In genomic region chr6:41097467-41098090, GRCh38 we compare ENCODE assay signal across 12 cellular contexts. TPM values are rescaled to one million over a fixed set of nuclear protein-coding genes. Genes with fewer than 3 reads are reported as not detected.
A peak's percentile ranks its signal among the peaks of the same experiment; 100 is the strongest.
DNase-seq lines count a peak whose midpoint lies in the region; ATAC-seq and TF ChIP-seq lines count a peak whose summit lies in the region.
"Had no signal": no experiment of that assay in that cellular context is flagged by ENCODE, and none has a peak within 500 bp of the region (broad histone marks: within the 10 kb centered on the region; RNA-seq: fewer than 3 reads in every experiment).

No MANE protein-coding gene starts in this region.

- H2AK5ac ChIP-seq in neuronal stem cell (ENCODE audit: low read depth, low read length) = no peak overlapping the region

- DNase-seq in COLO829 (ENCODE audit: low spot score) (peak; percentile 85), SK-N-SH (no peak), epithelial cell of prostate (ENCODE audit: low read depth, low spot score) (no peak), neuronal stem cell (ENCODE audit: low spot score) (no peak), HAP-1 (ENCODE audit: low spot score in 2 of 2) (no peak), gastrocnemius medialis (no peak), SHP77 (lab: John Stamatoyannopoulos, UW) (no peak), H4 (ENCODE audit: low spot score) (no peak)
- DNase-seq: effector memory CD4-positive, alpha-beta T cell; stomach had no signal

- H3K36me3 ChIP-seq in SK-N-SH (replicated peaks in 1 of 2; ENCODE audit: control insufficient read depth in 1 of 2, insufficient read depth in 2 of 2, low read length in 1 of 2) = peaks cover 81 to 88% of the 10 kb centered on the region in 2 experiments
- peaks cover 41 to 87% of the 10 kb centered on the region in 2 donors for H3K36me3 ChIP-seq in neuronal stem cell (replicated peaks in 1 of 2; ENCODE audit: control insufficient read depth in 2 of 2, insufficient read depth in 2 of 2, low read length in 2 of 2)
- H3K36me3 ChIP-seq in HAP-1 (replicated peaks) = peaks cover 68% of the 10 kb centered on the region
- H3K36me3 ChIP-seq in gastrocnemius medialis = peaks cover 0 to 84% of the 10 kb centered on the region in 2 donors

- no peak overlapping the region for H2BK15ac ChIP-seq in neuronal stem cell (ENCODE audit: low read length)

- H2AFZ ChIP-seq in SK-N-SH (ENCODE audit: low read depth) (no peak overlapping the region), neuronal stem cell (ENCODE audit: low read length) (no peak overlapping the region)

- H3K9me3 ChIP-seq in SK-N-SH (no peaks in the 10 kb centered on the region), neuronal stem cell (replicated peaks in 1 of 2; ENCODE audit: control insufficient read depth in 2 of 2, insufficient read depth in 1 of 2, low read depth in 1 of 2, low read length in 2 of 2) (no peaks in the 10 kb centered on the region), HAP-1 (no peaks in the 10 kb centered on the region), gastrocnemius medialis (no peaks in the 10 kb centered on the region)
- H3K9me3 ChIP-seq: prostate gland, stomach had no signal

- no peaks in the 10 kb centered on the region for H3K9me2 ChIP-seq in SK-N-SH

- H3K4ac ChIP-seq in neuronal stem cell (ENCODE audit: low read length) = no peak overlapping the region

- H3K4me1 ChIP-seq in SK-N-SH (ENCODE audit: control insufficient read depth in 1 of 2, insufficient read depth in 2 of 2, low read depth in 1 of 2, low read length in 1 of 2) = peaks cover 11 to 20% of the 10 kb centered on the region in 2 experiments
- no peaks in the 10 kb centered on the region for H3K4me1 ChIP-seq in neuronal stem cell (ENCODE audit: control insufficient read depth in 2 of 2, insufficient read depth in 1 of 2, low read depth in 1 of 2, low read length in 2 of 2)
- no peaks in the 10 kb centered on the region for H3K4me1 ChIP-seq in HAP-1
- peaks cover 11 to 20% of the 10 kb centered on the region in 2 donors for H3K4me1 ChIP-seq in gastrocnemius medialis
- H3K4me1 ChIP-seq: prostate gland, stomach had no signal

- no peaks in the 10 kb centered on the region for H3K79me1 ChIP-seq in neuronal stem cell (ENCODE audit: low read depth, low read length)

- no peak for ATAC-seq in gastrocnemius medialis

- TF ChIP-seq CTCF in SK-N-SH (IDR thresholded peaks at IDR 0.05) (0 out of 2 replicates have a peak, but pooled peaks have one; percentile 10), gastrocnemius medialis (IDR thresholded peaks at IDR 0.05 in 4 of 5, conservative IDR thresholded peaks at IDR 0.05 in 1 of 5) (no peak)

- no peak overlapping the region for H2BK120ac ChIP-seq in neuronal stem cell (ENCODE audit: low read depth, low read length)

- TF ChIP-seq EP300 in SK-N-SH (IDR thresholded peaks at IDR 0.05; ENCODE audit: borderline replicate concordance in 1 of 2, low read depth in 1 of 2, low read length in 1 of 2) = peak in 1 of 2 experiments; percentile 39; a peak in 1 of 4 replicates

- H3K14ac ChIP-seq in neuronal stem cell (ENCODE audit: low read length) = no peak overlapping the region

- no peak overlapping the region for H2BK5ac ChIP-seq in neuronal stem cell (ENCODE audit: low read length)

- intact Hi-C loops in gastrocnemius medialis (cut with DNase I; ENCODE audit: low total_unique reads) = no loop called here

- CTCF ChIA-PET in SK-N-SH (lab: Yijun Ruan, JAX) = no interaction called here

- no peak overlapping the region for H3K23ac ChIP-seq in neuronal stem cell (ENCODE audit: low read depth, low read length, poor library complexity)

- no peak for TF ChIP-seq RAD21 in SK-N-SH (IDR thresholded peaks at IDR 0.05; ENCODE audit: low read length)

- 0 out of 2 replicates have a peak, but pooled peaks cover 3% of the 10 kb centered on the region for H4K20me1 ChIP-seq in SK-N-SH (ENCODE audit: insufficient read depth)

- no peak overlapping the region for H3K18ac ChIP-seq in neuronal stem cell (ENCODE audit: low read length)

- POLR2A ChIA-PET in SK-N-SH (lab: Yijun Ruan, JAX) = no interaction called here

- no peak overlapping the region for H3K9ac ChIP-seq in SK-N-SH
- H3K9ac ChIP-seq in neuronal stem cell (ENCODE audit: low read depth, low read length, poor library complexity) = peak overlapping the region; percentile 7

- H2BK12ac ChIP-seq in neuronal stem cell (ENCODE audit: low read length) = no peak overlapping the region

- H4K91ac ChIP-seq in neuronal stem cell (ENCODE audit: low read depth, low read length, poor library complexity) = no peak overlapping the region

- no peak for TF ChIP-seq POLR2A in gastrocnemius medialis (IDR thresholded peaks at IDR 0.05)

- in situ Hi-C loops in HAP-1 (cut with MboI; ENCODE audit: low sequenced_read_pairs) = no loop called here
- in situ Hi-C loops in gastrocnemius medialis (cut with MboI; ENCODE audit: low sequenced_read_pairs in 4 of 4) = no loop called here

- 52% methylated on average over 5 of the region's 5 CpGs for WGBS in SK-N-SH (ENCODE audit: low lambda C conversion rate)
- no CpG with 5 or more reads among the region's 5 CpGs for WGBS in neuronal stem cell (ENCODE audit: extremely low coverage in 2 of 2, insufficient read length in 2 of 2, insufficient replicate concordance in 1 of 2), 2 donors

- H3K27me3 ChIP-seq in SK-N-SH (ENCODE audit: insufficient read depth) (no peaks in the 10 kb centered on the region), neuronal stem cell (ENCODE audit: control insufficient read depth in 3 of 3, insufficient read depth in 3 of 3, low read depth in 1 of 3, low read length in 3 of 3) (no peaks in the 10 kb centered on the region), HAP-1 (ENCODE audit: low read depth) (no peaks in the 10 kb centered on the region), gastrocnemius medialis (no peaks in the 10 kb centered on the region)
- H3K27me3 ChIP-seq: stomach had no signal

- peak overlapping the region; percentile 62 to 66 for H3K27ac ChIP-seq in SK-N-SH (ENCODE audit: low read depth in 2 of 2, low read length in 1 of 2)
- peak overlapping the region; percentile 26 for H3K27ac ChIP-seq in epithelial cell of prostate
- H3K27ac ChIP-seq in neuronal stem cell (replicated peaks; ENCODE audit: low read length) = no peak overlapping the region
- peak overlapping the region in 2 of 4 donors; percentile 14 to 51 for H3K27ac ChIP-seq in gastrocnemius medialis
- H3K27ac ChIP-seq: prostate gland, stomach had no signal

- H4K8ac ChIP-seq in neuronal stem cell (ENCODE audit: low read depth, low read length) = peak overlapping the region; percentile 31

- H3K79me2 ChIP-seq in SK-N-SH (ENCODE audit: insufficient read depth) = no peaks in the 10 kb centered on the region

- H3K4me3 ChIP-seq in SK-N-SH (ENCODE audit: low read depth in 2 of 2, low read length in 1 of 2) (no peak overlapping the region), neuronal stem cell (ENCODE audit: low read length in 2 of 2) (no peak overlapping the region), HAP-1 (no peak overlapping the region), gastrocnemius medialis (no peak overlapping the region)
- H3K4me3 ChIP-seq: prostate gland, stomach had no signal

- peaks cover 16% of the 10 kb centered on the region for H3F3A ChIP-seq in SK-N-SH (replicated peaks; ENCODE audit: insufficient read depth)

- H3K4me2 ChIP-seq in SK-N-SH (peak overlapping the region; percentile 33), neuronal stem cell (ENCODE audit: insufficient read depth, low read length, poor library complexity, severe bottlenecking) (no peak overlapping the region)

TF ChIP-seq in SK-N-SH, 30 proteins besides CTCF, POLR2A, EP300 and RAD21 (continues in another document):
- TF ChIP-seq MXI1 (IDR thresholded peaks at IDR 0.05; ENCODE audit: low read depth, low read length) (no peak), CHD2 (IDR thresholded peaks at IDR 0.05; ENCODE audit: low read length, partially characterized antibody) (no peak), JUND (IDR thresholded peaks at IDR 0.05) (peak; percentile 37), POLR2AphosphoS5 (IDR thresholded peaks at IDR 0.05; ENCODE audit: low read depth, low read length) (peak; percentile 17; the same call in 1 of the 2 replicates), GATA2 (CRISPR knock-in tag; IDR thresholded peaks at IDR 0.05) (no peak), YY1 (IDR thresholded peaks at IDR 0.05; ENCODE audit: low read depth) (no peak), NRF1 (IDR thresholded peaks at IDR 0.05; ENCODE audit: low read depth, low read length) (no peak)

RNA-seq across cellular contexts. Expression of gene NFYA, which starts 24.8 kb away (rescaled TPM):
- polyA plus RNA-seq in SK-N-SH (2012; rRNA removed) = 6.8 and 9.7 TPM in 2 replicates
- polyA plus RNA-seq in SK-N-SH (2012; cell fraction: cytosol; rRNA removed) = 6.8 and 8.1 TPM in 2 replicates
- polyA plus RNA-seq in SK-N-SH (2012; cell fraction: nucleus; rRNA removed) = 10.5 and 17.2 TPM in 2 replicates
- polyA plus RNA-seq in neuronal stem cell (2013, experiment 1 of 2) = 25.3 TPM
- polyA plus RNA-seq in neuronal stem cell (2013, experiment 2 of 2) = 25.5 TPM
- total RNA-seq in gastrocnemius medialis = 10 to 100 TPM in 2 of 4 donors, 1 to 10 TPM in 2; 7.2 to 11.6 (median 9.7) TPM
- total RNA-seq in H4 (2014; rRNA removed; shearing (Covaris generic)) = 14.0 and 21.6 TPM in 2 replicates

RNA-seq across cellular contexts. Expression of gene OARD1, which starts 25.4 kb away (rescaled TPM):
- polyA plus RNA-seq in SK-N-SH (2012; rRNA removed) = 5.6 and 6.4 TPM in 2 replicates
- 9.3 and 15.7 TPM in 2 replicates for polyA plus RNA-seq in SK-N-SH (2012; cell fraction: cytosol; rRNA removed)
- polyA plus RNA-seq in SK-N-SH (2012; cell fraction: nucleus; rRNA removed) = 2.2 and 4.7 TPM in 2 replicates
- 55.2 TPM for polyA plus RNA-seq in neuronal stem cell (2013, experiment 1 of 2)
- 58.3 TPM for polyA plus RNA-seq in neuronal stem cell (2013, experiment 2 of 2)
- 10 to 100 TPM; 14.3 to 20.2 (median 15.1) TPM for total RNA-seq in gastrocnemius medialis
- 18.9 and 24.6 TPM in 2 replicates for total RNA-seq in H4 (2014; rRNA removed; shearing (Covaris generic))

RNA-seq across cellular contexts. Expression of gene APOBEC2, which starts 44.6 kb away (rescaled TPM):
- not detected in 2 replicates for polyA plus RNA-seq in SK-N-SH (2012; rRNA removed)
- polyA plus RNA-seq in SK-N-SH (2012; cell fraction: cytosol; rRNA removed) = not detected in 2 replicates
- not detected in 2 replicates for polyA plus RNA-seq in SK-N-SH (2012; cell fraction: nucleus; rRNA removed)
- polyA plus RNA-seq in neuronal stem cell (2013, experiment 1 of 2) = not detected
- polyA plus RNA-seq in neuronal stem cell (2013, experiment 2 of 2) = not detected
- total RNA-seq in gastrocnemius medialis = 100 to 1,000 TPM in 2 of 4 donors, 10 to 100 TPM in 2; 93.9 to 315 (median 106) TPM
- not detected in 2 replicates for total RNA-seq in H4 (2014; rRNA removed; shearing (Covaris generic))
- total RNA-seq: activated CD8-positive, alpha-beta memory T cell treated with anti-CD3 and anti-CD28 coated beads for 36 hours had no signal

RNA-seq across cellular contexts. Expression of gene TSPO2, which starts 55.3 kb away (rescaled TPM):
- not detected in 2 replicates for polyA plus RNA-seq in SK-N-SH (2012; rRNA removed)
- not detected in 2 replicates for polyA plus RNA-seq in SK-N-SH (2012; cell fraction: cytosol; rRNA removed)
- not detected in 2 replicates for polyA plus RNA-seq in SK-N-SH (2012; cell fraction: nucleus; rRNA removed)
- not detected for polyA plus RNA-seq in neuronal stem cell (2013, experiment 1 of 2)
- not detected for polyA plus RNA-seq in neuronal stem cell (2013, experiment 2 of 2)
- total RNA-seq in gastrocnemius medialis = not detected
- not detected in 2 replicates for total RNA-seq in H4 (2014; rRNA removed; shearing (Covaris generic))
- total RNA-seq: activated CD8-positive, alpha-beta memory T cell treated with anti-CD3 and anti-CD28 coated beads for 36 hours; prostate gland; stomach had no signal

RNA-seq across cellular contexts. Expression of gene TREML1, which starts 56.6 kb away (rescaled TPM):
- polyA plus RNA-seq in SK-N-SH (2012; rRNA removed) = not detected in 2 replicates
- not detected in 2 replicates for polyA plus RNA-seq in SK-N-SH (2012; cell fraction: cytosol; rRNA removed)
- polyA plus RNA-seq in SK-N-SH (2012; cell fraction: nucleus; rRNA removed) = not detected in 2 replicates
- polyA plus RNA-seq in neuronal stem cell (2013, experiment 1 of 2) = not detected
- polyA plus RNA-seq in neuronal stem cell (2013, experiment 2 of 2) = not detected
- not detected for total RNA-seq in gastrocnemius medialis
- not detected in 2 replicates for total RNA-seq in H4 (2014; rRNA removed; shearing (Covaris generic))
- total RNA-seq: activated CD8-positive, alpha-beta memory T cell treated with anti-CD3 and anti-CD28 coated beads for 36 hours; prostate gland; stomach had no signal
- polyA plus RNA-seq: stomach had no signal

Comparison
In these comparisons a context has a peak if more than half of its experiments do, and no peak if none do; other contexts are left out.
1. RNA of gene APOBEC2, which starts 44.6 kb away (total RNA-seq): 93.9 to 315 TPM in gastrocnemius medialis; not detected in H4; every median in the first group is over 10 times any median in the second.